Comparison of ENCODE assay signal across 16 cellular contexts in genomic region chr18:59148192-59148591, GRCh38. TPM values are rescaled to one million over a fixed set of nuclear protein-coding genes. Genes with fewer than 3 reads are reported as not detected.
A peak's percentile ranks its signal among the peaks of the same experiment; 100 is the strongest.
DNase-seq lines count a peak whose midpoint lies in the region; ATAC-seq, FAIRE-seq and TF ChIP-seq lines count a peak whose summit lies in the region.
"Had no signal": no experiment of that assay in that cellular context is flagged by ENCODE, and none has a peak within 500 bp of the region (broad histone marks: within the 10 kb centered on the region; RNA-seq: fewer than 3 reads in every experiment).

No MANE protein-coding gene starts in this region.

- intact Hi-C loops in kidney (cut with DNase I) = no loop called here

- H3K9me3 Mint-ChIP-seq in effector memory CD8-positive, alpha-beta T cell = no peaks in the 10 kb centered on the region
- H3K9me3 Mint-ChIP-seq: activated CD4-positive, alpha-beta T cell treated with anti-CD3 and anti-CD28 coated beads, Interleukin-2, amount 10 ng/mL, durations not matched to agents 7 days and 5 days; naive thymus-derived CD4-positive, alpha-beta T cell had no signal

- peak overlapping the region; percentile 44 to 68 for H3K27ac Mint-ChIP-seq in effector memory CD8-positive, alpha-beta T cell
- H3K27ac Mint-ChIP-seq: activated CD4-positive, alpha-beta T cell treated with anti-CD3 and anti-CD28 coated beads, Interleukin-2, amount 10 ng/mL, durations not matched to agents 7 days and 5 days had no signal

- H3K36me3 ChIP-seq in kidney (ENCODE audit: control insufficient read depth in 1 of 2, insufficient read depth in 2 of 2, low read length in 2 of 2) = peaks cover 0 to 5% of the 10 kb centered on the region in 2 donors
- H3K36me3 ChIP-seq: SJCRH30 had no signal

- no peak overlapping the region for H3K4me3 ChIP-seq in kidney (ENCODE audit: low read length in 2 of 2)
- H3K4me3 ChIP-seq: lung, SJCRH30 had no signal

- no peak overlapping the region for H3K9ac ChIP-seq in kidney (ENCODE audit: low read length in 2 of 2)

- peaks cover 27 to 37% of the 10 kb centered on the region in 2 donors for H3K4me1 Mint-ChIP-seq in effector memory CD8-positive, alpha-beta T cell (ENCODE audit: low read depth in 2 of 2)

- no peaks in the 10 kb centered on the region for H3K4me1 ChIP-seq in kidney (ENCODE audit: control insufficient read depth in 1 of 2, insufficient read depth in 1 of 2, low read depth in 1 of 2, low read length in 2 of 2)
- H3K4me1 ChIP-seq: SJCRH30 had no signal

- no peak for TF ChIP-seq CTCF in kidney (IDR thresholded peaks at IDR 0.05; ENCODE audit: borderline replicate concordance, extremely low read depth, insufficient read depth)

- H3K36me3 Mint-ChIP-seq in effector memory CD8-positive, alpha-beta T cell (ENCODE audit: insufficient read depth) = peaks cover 37% of the 10 kb centered on the region

- no peaks in the 10 kb centered on the region for H3K9me3 ChIP-seq in kidney (ENCODE audit: control insufficient read depth in 1 of 2, low read length in 2 of 2)
- H3K9me3 ChIP-seq: SJCRH30 had no signal

- DNase-seq in DMS53 (lab: John Stamatoyannopoulos, UW) (peak; percentile 99), NCI-H146 (lab: John Stamatoyannopoulos, UW) (peak; percentile 92), NCI-H510A treated with DMSO at 0.1 percent for 48 hours (lab: John Stamatoyannopoulos, UW) (peak; percentile 97), HTR-8/SVneo (ENCODE audit: insufficient read length, low spot score) (no peak), T-helper 9 cell (no peak), kidney (no peak)
- no peak for DNase-seq in effector memory CD8-positive, alpha-beta T cell
- no peak for DNase-seq in central memory CD4-positive, alpha-beta T cell
- DNase-seq: activated CD4-positive, alpha-beta T cell treated with anti-CD3 and anti-CD28 coated beads, Interleukin-2, amount 10 ng/mL, durations not matched to agents 7 days and 5 days; aorta; naive thymus-derived CD4-positive, alpha-beta T cell; SJCRH30 had no signal

- FAIRE-seq in HTR-8/SVneo (lab: Jason Lieb, UNC) = no peak
- FAIRE-seq in kidney (lab: Jason Lieb, UNC) = no peak
- FAIRE-seq: colon, endothelial cell of umbilical vein, GM18507 had no signal

- H3K27me3 Mint-ChIP-seq in effector memory CD8-positive, alpha-beta T cell = no peaks in the 10 kb centered on the region
- H3K27me3 Mint-ChIP-seq: activated CD4-positive, alpha-beta T cell treated with anti-CD3 and anti-CD28 coated beads, Interleukin-2, amount 10 ng/mL, durations not matched to agents 7 days and 5 days; naive thymus-derived CD4-positive, alpha-beta T cell had no signal

- H3K4me3 Mint-ChIP-seq in effector memory CD8-positive, alpha-beta T cell = no peak overlapping the region
- H3K4me3 Mint-ChIP-seq: activated CD4-positive, alpha-beta T cell treated with anti-CD3 and anti-CD28 coated beads, Interleukin-2, amount 10 ng/mL, durations not matched to agents 7 days and 5 days had no signal

- no peak for ATAC-seq in effector memory CD8-positive, alpha-beta T cell (replicated peaks)
- ATAC-seq: naive thymus-derived CD4-positive, alpha-beta T cell had no signal

- H3K27ac ChIP-seq in kidney (ENCODE audit: low read depth in 2 of 2, low read length in 2 of 2) = no peak overlapping the region
- H3K27ac ChIP-seq: SJCRH30 had no signal

RNA-seq across cellular contexts. Expression of gene SEC11C, which starts 8.5 kb away (rescaled TPM):
- 90.0 TPM for total RNA-seq in kidney
- polyA plus RNA-seq in kidney (ENCODE audit: insufficient read depth, low read depth, low replicate concordance) = 106 TPM

Comparison
In these comparisons a context has a peak if more than half of its experiments do, and no peak if none do; other contexts are left out.
1. DNase-seq: peak in DMS53 (single experiment), NCI-H146 (single experiment) and NCI-H510A treated with DMSO at 0.1 percent for 48 hours (single experiment); none in effector memory CD8-positive, alpha-beta T cell (0 of 3), central memory CD4-positive, alpha-beta T cell (single experiment), HTR-8/SVneo (single experiment), T-helper 9 cell (single experiment) and kidney (single experiment).